In the genomic region with DNA sequence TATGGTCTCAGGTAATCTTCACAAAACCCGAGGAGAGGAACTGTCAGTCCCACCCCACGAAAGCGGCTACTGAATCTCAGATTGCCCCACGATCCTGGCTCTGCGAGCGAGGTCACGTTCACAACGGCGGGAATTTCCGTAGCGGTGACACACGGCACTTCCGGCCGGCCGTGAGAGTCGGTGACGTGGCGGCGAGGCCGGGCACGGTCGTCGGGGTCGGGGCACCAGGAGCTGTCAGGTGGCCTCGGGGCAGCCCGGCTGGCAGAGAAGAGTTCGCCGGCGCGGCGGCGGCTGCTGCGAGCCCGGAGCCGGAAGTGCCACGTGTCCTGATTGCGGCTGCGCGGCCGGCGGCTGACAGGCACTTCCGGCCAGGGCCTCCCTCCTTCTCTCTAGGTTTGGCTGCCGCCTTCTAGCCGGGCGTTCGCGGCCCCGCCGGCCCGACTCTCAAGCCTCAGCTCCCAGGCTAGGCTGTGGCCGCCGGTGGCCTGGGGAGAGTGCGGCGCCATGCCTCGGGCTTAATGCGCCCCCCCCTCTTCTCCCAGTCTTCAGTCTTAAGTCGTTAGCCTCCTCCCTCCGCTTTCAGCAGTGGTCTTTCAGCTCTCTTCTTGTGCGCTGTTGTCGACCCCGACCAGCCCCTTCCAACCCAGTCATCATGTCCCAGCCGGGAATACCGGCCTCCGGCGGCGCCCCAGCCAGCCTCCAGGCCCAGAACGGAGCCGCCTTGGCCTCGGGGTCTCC, we compare ENCODE assay signal across 8 cellular contexts. TPM values are rescaled to one million over a fixed set of nuclear protein-coding genes. Genes with fewer than 3 reads are reported as not detected.
DNase-seq lines count a peak whose midpoint lies in the region; ATAC-seq and TF ChIP-seq lines count a peak whose summit lies in the region.

Gene SEC24A (plus strand): TSS at position 361 of the 738 bp plus-strand sequence. CDS start 292 bp downstream, at position 653.

- H2AFZ ChIP-seq in parathyroid adenoma, result peak within 1 kb of the TSS; percentile 92

- intact Hi-C loops in Right ventricle myocardium superior (cut with DNase I), result no loop called here
- intact Hi-C loops in tibial artery (cut with DNase I; ENCODE audit: low total_unique reads), result loop anchor here (2.0 kb wide), 1 partner anchor 16 kb away; the partner anchor contains the start of gene SAR1B

- peaks cover 3% of the 10 kb centered on the region for H3K36me3 Mint-ChIP-seq in activated naive CD8-positive, alpha-beta T cell treated with anti-CD3 and anti-CD28 coated beads, Interleukin-2, amount 50 U/mL, for 24 hours (ENCODE audit: low read depth)

- H3K9me3 ChIP-seq in parathyroid adenoma (ENCODE audit: control insufficient read depth, low read length) (no peaks in the 10 kb centered on the region), tibial artery (no peaks in the 10 kb centered on the region)

- ATAC-seq in HG02623 (IDR thresholded peaks at IDR 0.05; ENCODE audit: unreplicated experiment), result peak; percentile 67
- ATAC-seq in activated naive CD8-positive, alpha-beta T cell treated with anti-CD3 and anti-CD28 coated beads, Interleukin-2, amount 50 U/mL, for 24 hours, result peak; percentile 92
- ATAC-seq in Right ventricle myocardium superior (ENCODE audit: poor library complexity), result peak; percentile 98

- H3K36me3 ChIP-seq in parathyroid adenoma (ENCODE audit: control insufficient read depth, insufficient read depth, low read length), result no peaks in the 10 kb centered on the region
- no peaks in the 10 kb centered on the region for H3K36me3 ChIP-seq in tibial artery

- H3K9me3 Mint-ChIP-seq in activated naive CD8-positive, alpha-beta T cell treated with anti-CD3 and anti-CD28 coated beads, Interleukin-2, amount 50 U/mL, for 24 hours, result no peaks in the 10 kb centered on the region

- no peaks in the 10 kb centered on the region for H3K27me3 ChIP-seq in parathyroid adenoma (ENCODE audit: control insufficient read depth, insufficient read depth, low read length)
- no peaks in the 10 kb centered on the region for H3K27me3 ChIP-seq in tibial artery

- peak within 1 kb of the TSS; percentile 84 for H3K4me3 Mint-ChIP-seq in activated naive CD8-positive, alpha-beta T cell treated with anti-CD3 and anti-CD28 coated beads, Interleukin-2, amount 50 U/mL, for 24 hours

- H3K27ac ChIP-seq in parathyroid adenoma (peak within 1 kb of the TSS; percentile 93), tibial artery (peak within 1 kb of the TSS; percentile 90 to 94)

- no peaks in the 10 kb centered on the region for H3K27me3 Mint-ChIP-seq in activated naive CD8-positive, alpha-beta T cell treated with anti-CD3 and anti-CD28 coated beads, Interleukin-2, amount 50 U/mL, for 24 hours

- H3K4me3 ChIP-seq in GM12864 (ENCODE audit: low read depth, low read length), result peak within 1 kb of the TSS; percentile 76
- peak within 1 kb of the TSS; percentile 82 for H3K4me3 ChIP-seq in parathyroid adenoma (ENCODE audit: low read depth, low read length)
- H3K4me3 ChIP-seq in tibial artery, result peak within 1 kb of the TSS; percentile 67 to 81

- H3K4me2 ChIP-seq in parathyroid adenoma (ENCODE audit: low read length), result peak within 1 kb of the TSS; percentile 84

- peaks cover 3% of the 10 kb centered on the region for H3K4me1 ChIP-seq in parathyroid adenoma
- peaks cover 0 to 39% (median 30%) of the 10 kb centered on the region in 4 donors for H3K4me1 ChIP-seq in tibial artery

- H3K9ac ChIP-seq in parathyroid adenoma, result peak within 1 kb of the TSS; percentile 97

- peak; percentile 74 for DNase-seq in GM12864 (ENCODE audit: low read depth)
- peak; percentile 56 for DNase-seq in NCI-H1105 (lab: John Stamatoyannopoulos, UW)
- peak; percentile 97 for DNase-seq in SW480 (ENCODE audit: low spot score)
- peak; percentile 93 for DNase-seq in activated naive CD8-positive, alpha-beta T cell treated with anti-CD3 and anti-CD28 coated beads, Interleukin-2, amount 50 U/mL, for 24 hours
- peak; percentile 93 for DNase-seq in Right ventricle myocardium superior
- DNase-seq in tibial artery, result peak; percentile 88 to 95

- no peak for TF ChIP-seq CTCF in GM12864 (IDR thresholded peaks at IDR 0.05; ENCODE audit: low read depth, low read length, missing control alignments)
- TF ChIP-seq CTCF in parathyroid adenoma (IDR thresholded peaks at IDR 0.05), result no peak
- TF ChIP-seq CTCF in tibial artery (IDR thresholded peaks at IDR 0.05), result no peak

- H3K4me1 Mint-ChIP-seq in activated naive CD8-positive, alpha-beta T cell treated with anti-CD3 and anti-CD28 coated beads, Interleukin-2, amount 50 U/mL, for 24 hours, result peaks cover 38% of the 10 kb centered on the region

- H3K79me2 ChIP-seq in parathyroid adenoma, result peaks cover 38% of the 10 kb centered on the region

- H3K27ac Mint-ChIP-seq in activated naive CD8-positive, alpha-beta T cell treated with anti-CD3 and anti-CD28 coated beads, Interleukin-2, amount 50 U/mL, for 24 hours, result peak within 1 kb of the TSS; percentile 97

RNA-seq across cellular contexts. Expression of gene SEC24A, which starts in this region (rescaled TPM):
- total RNA-seq in Right ventricle myocardium superior, result 5.6 TPM

Comparison
In these comparisons a context has a peak if more than half of its experiments do, and no peak if none do; other contexts are left out.
1. Peak in every context shown above with its lines: DNase-seq, ATAC-seq, H3K4me3 ChIP-seq and H3K27ac ChIP-seq.